In genomic region chr21:41809891-41810596, GRCh38 we compare ENCODE assay signal across 23 cellular contexts. TPM values are rescaled to one million over a fixed set of nuclear protein-coding genes. Genes with fewer than 3 reads are reported as not detected.
"Had no signal": no experiment of that assay in that cellular context is flagged by ENCODE, and none has a peak within 500 bp of the region (broad histone marks: within the 10 kb centered on the region; RNA-seq: fewer than 3 reads in every experiment).

No MANE protein-coding gene starts in this region.

- H3K4me3 ChIP-seq: left lung, lower lobe of right lung, prostate gland, right atrium auricular region, smooth muscle cell, testis, tibial artery had no signal

- H3K9me3 ChIP-seq: left lung, lower lobe of right lung, neutrophil, prostate gland, right atrium auricular region, testis, tibial artery had no signal

- ATAC-seq: effector memory CD8-positive, alpha-beta T cell; left cardiac atrium; left lung; lower lobe of right lung; sciatic nerve; stimulated activated effector memory CD8-positive, alpha-beta T cell treated with anti-CD3 and anti-CD28 coated beads, Interleukin-12 subunit alpha, Interleukin-12 subunit beta, amount 100 ng/mL, for 72 hours; stimulated activated naive CD8-positive, alpha-beta T cell treated with anti-CD3 and anti-CD28 coated beads, Interleukin-15, Interleukin-2, amounts not matched to agents 100 U/mL and 50 U/mL, for 24 hours had no signal

- DNase-seq: cerebellar nuclear complex; cortex of kidney; effector memory CD8-positive, alpha-beta T cell; erythroblast; left cardiac atrium; left lung; lower lobe of right lung; natural killer cell; stimulated activated CD4-positive, alpha-beta T cell treated with anti-CD3 and anti-CD28 coated beads, Interleukin-12 subunit alpha, Interleukin-12 subunit beta, amount 100 ng/mL, for 4 hours; stimulated activated CD4-positive, alpha-beta T cell treated with anti-CD3 and anti-CD28 coated beads, Interleukin-1b, Interleukin-23, amount 100 ng/mL, for 48 hours; stimulated activated CD4-positive, alpha-beta T cell treated with anti-CD3 and anti-CD28 coated beads, Interleukin-4, amount 100 ng/mL, for 24 hours; stimulated activated naive CD8-positive, alpha-beta T cell treated with anti-CD3 and anti-CD28 coated beads, Interleukin-15, Interleukin-2, amounts not matched to agents 100 U/mL and 50 U/mL, for 24 hours; substantia nigra; testis; tibial artery had no signal

- H3K4me2 ChIP-seq: smooth muscle cell had no signal

- H3K27ac ChIP-seq: left lung, lower lobe of right lung, neutrophil, prostate gland, right atrium auricular region, testis, tibial artery had no signal

- H3K36me3 ChIP-seq: prostate gland had no signal

- H3K4me1 ChIP-seq: left lung, lower lobe of right lung, prostate gland, right atrium auricular region, testis, tibial artery had no signal

- H3K27me3 ChIP-seq: left lung, neutrophil, right atrium auricular region, testis, tibial artery had no signal

RNA-seq across cellular contexts. Expression of gene RIPK4, which starts 43.2 kb away (rescaled TPM):
- total RNA-seq: fibroblast of villous mesenchyme, frontal cortex had no signal
